ENCODE assay signal across 2 cellular contexts in the genomic region with DNA sequence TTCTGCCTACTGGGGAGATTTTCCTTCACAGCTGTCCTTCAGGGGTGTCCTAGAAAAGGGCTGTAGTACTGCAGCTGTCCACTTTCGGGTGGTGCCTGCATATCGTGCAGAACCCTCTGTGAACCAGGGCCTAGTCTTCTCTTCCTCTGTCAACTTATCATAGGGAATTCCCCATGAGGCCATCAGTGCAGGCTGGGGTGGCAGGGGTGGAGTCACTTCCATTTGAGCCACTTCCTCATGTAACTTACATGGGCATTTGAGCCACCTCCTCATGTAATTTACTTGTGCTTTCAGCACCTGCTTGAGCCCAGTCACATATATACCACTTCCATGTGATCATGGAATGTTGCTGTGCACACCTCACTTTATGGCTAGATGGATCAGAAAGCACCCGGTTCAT.
TF ChIP-seq lines count a peak whose summit lies in the region.

No MANE protein-coding gene starts in this region.

TF ChIP-seq in GM12878, 131 proteins besides CTCF, POLR2A, EP300 and RAD21:
- TF ChIP-seq NR2C1 (IDR thresholded peaks at IDR 0.05): no peak
- peak; percentile 59; the same call in 1 of the 2 replicates for TF ChIP-seq SPI1 (IDR thresholded peaks at IDR 0.05; ENCODE audit: borderline replicate concordance, insufficient read depth, low read depth, low read length)

TF ChIP-seq in HepG2, 621 proteins besides CTCF, POLR2A, EP300 and RAD21:
- TF ChIP-seq ZNF33A (CRISPR knock-in tag; IDR thresholded peaks at IDR 0.05; ENCODE audit: borderline replicate concordance) (no peak), ZNF317 (CRISPR knock-in tag; IDR thresholded peaks at IDR 0.05) (no peak), NRL (CRISPR knock-in tag; IDR thresholded peaks at IDR 0.05; ENCODE audit: borderline replicate concordance) (no peak), SNAPC4 (CRISPR knock-in tag; IDR thresholded peaks at IDR 0.05) (no peak), POLR2G (IDR thresholded peaks at IDR 0.05; ENCODE audit: low read depth, low read length) (no peak), EEA1 (CRISPR knock-in tag; IDR thresholded peaks at IDR 0.05; ENCODE audit: borderline replicate concordance) (no peak), SKI (IDR thresholded peaks at IDR 0.05; ENCODE audit: partially characterized antibody) (no peak), CERS6 (CRISPR knock-in tag; IDR thresholded peaks at IDR 0.05) (no peak)
TF ChIP-seq in HepG2: peak in this region for 0.
